ENCODE assay signal across 30 cellular contexts in the genomic region with DNA sequence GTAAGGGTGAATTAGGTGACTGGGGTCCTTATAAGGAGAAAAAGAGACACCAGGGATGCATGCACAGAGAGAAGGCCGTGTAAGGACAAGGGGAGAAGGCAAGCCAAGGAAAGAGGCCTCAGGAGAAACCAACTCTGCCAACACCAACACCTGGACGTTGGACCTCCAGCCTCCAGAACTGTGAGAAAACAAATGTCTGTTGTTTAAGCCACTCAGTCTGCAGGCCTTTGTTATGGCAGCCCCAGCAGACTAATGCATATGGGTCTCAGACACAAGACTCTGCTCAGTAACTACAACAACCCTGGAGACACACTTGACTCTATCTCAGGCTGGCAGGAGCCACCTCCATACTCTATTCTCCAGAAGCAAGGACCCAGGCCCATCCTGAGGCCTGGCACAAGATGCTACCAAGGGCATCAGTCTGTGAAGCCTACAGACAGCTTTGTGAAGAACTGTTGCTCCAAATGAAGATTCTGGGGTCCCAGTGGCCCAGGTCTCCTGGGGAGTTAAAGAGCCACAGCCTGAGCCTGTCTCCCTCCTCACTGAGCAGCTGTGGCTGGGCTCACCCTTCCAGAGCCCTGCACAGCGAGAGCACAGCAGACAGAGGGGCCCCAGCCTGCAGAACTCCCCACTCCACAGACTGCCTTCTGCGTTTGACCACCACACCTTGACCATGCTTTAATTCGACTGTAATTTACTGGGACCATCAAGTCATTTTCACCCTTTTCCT. TPM values are rescaled to one million over a fixed set of nuclear protein-coding genes. Genes with fewer than 3 reads are reported as not detected.
"Had no signal": no experiment of that assay in that cellular context is flagged by ENCODE, and none has a peak within 500 bp of the region (broad histone marks: within the 10 kb centered on the region; RNA-seq: fewer than 3 reads in every experiment).

No MANE protein-coding gene starts in this region.

- H3K4me3 ChIP-seq: coronary artery, dorsolateral prefrontal cortex, gastrocnemius medialis had no signal

- FAIRE-seq: astrocyte, bronchial epithelial cell had no signal

- DNase-seq: activated CD4-positive, alpha-beta T cell treated with anti-CD3 and anti-CD28 coated beads for 48 hours; activated CD4-positive, alpha-beta T cell treated with anti-CD3 and anti-CD28 coated beads, Interleukin-2, amount 50 U/mL, for 1 hour; activated CD4-positive, alpha-beta T cell treated with anti-CD3 and anti-CD28 coated beads, Interleukin-2, amount 50 U/mL, for 48 hours; activated CD8-positive, alpha-beta memory T cell treated with anti-CD3 and anti-CD28 coated beads for 24 hours; activated CD8-positive, alpha-beta T cell treated with anti-CD3 and anti-CD28 coated beads for 36 hours; activated effector memory CD4-positive, alpha-beta T cell treated with Interleukin-2 at 50 U/mL for 16 hours; activated gamma-delta T cell treated with Interleukin-2 at 50 U/mL for 16 hours; activated naive CD4-positive, alpha-beta T cell treated with anti-CD3 and anti-CD28 coated beads, Interleukin-2, amount 50 U/mL, for 16 hours; activated naive CD4-positive, alpha-beta T cell treated with Interleukin-2 at 50 U/mL for 16 hours; activated T-cell treated with anti-CD3 and anti-CD28 coated beads, Interleukin-2, amount 50 U/mL, for 4 hours; amniotic stem cell; anterior cingulate cortex; brain microvascular endothelial cell; dorsolateral prefrontal cortex; effector memory CD4-positive, alpha-beta T cell; endodermal cell; foreskin keratinocyte; gastrocnemius medialis; glutamatergic neuron; T-helper 2 cell had no signal

- H3K27ac ChIP-seq: brain microvascular endothelial cell, coronary artery, dorsolateral prefrontal cortex, foreskin keratinocyte, gastrocnemius medialis had no signal

- H3K9me3 ChIP-seq: gastrocnemius medialis had no signal

- H3K36me3 ChIP-seq: brain microvascular endothelial cell, gastrocnemius medialis had no signal

- H3K4me1 ChIP-seq: foreskin keratinocyte, gastrocnemius medialis had no signal

- H3K27me3 ChIP-seq: brain microvascular endothelial cell, foreskin keratinocyte, gastrocnemius medialis had no signal

- ATAC-seq: activated CD8-positive, alpha-beta T cell treated with anti-CD3 and anti-CD28 coated beads for 36 hours; activated T-cell treated with anti-CD3 and anti-CD28 coated beads, Interleukin-2, amount 50 U/mL, for 4 hours; activated T-helper 17 cell treated with anti-CD3 and anti-CD28 coated beads, Interleukin-2, amount 50 U/mL, for 72 hours; esophagus mucosa; foreskin keratinocyte; gastrocnemius medialis had no signal

RNA-seq across cellular contexts. Expression of gene SLC35G4, which starts 43.0 kb away (rescaled TPM):
- total RNA-seq: activated CD8-positive, alpha-beta T cell treated with anti-CD3 and anti-CD28 coated beads for 36 hours; activated T-cell treated with anti-CD3 and anti-CD28 coated beads, Interleukin-2, amount 50 U/mL, for 4 hours; activated T-helper 17 cell treated with anti-CD3 and anti-CD28 coated beads, Interleukin-2, amount 50 U/mL, for 72 hours; astrocyte; bronchial epithelial cell; cardiac septum; cerebellum; dorsolateral prefrontal cortex; endodermal cell; epithelial cell of proximal tubule; esophagus mucosa; foreskin keratinocyte; gastrocnemius medialis; T-helper 1 cell treated with Interleukin-12 subunit alpha and Interleukin-12 subunit beta and Interleukin-4 antibody, amounts not matched to agents 30 ng/mL and 1 ng/mL, for 36 hours had no signal
- polyA plus RNA-seq: adipose tissue, foreskin keratinocyte had no signal
